ENCODE assay signal across 1 cellular context in the genomic region with DNA sequence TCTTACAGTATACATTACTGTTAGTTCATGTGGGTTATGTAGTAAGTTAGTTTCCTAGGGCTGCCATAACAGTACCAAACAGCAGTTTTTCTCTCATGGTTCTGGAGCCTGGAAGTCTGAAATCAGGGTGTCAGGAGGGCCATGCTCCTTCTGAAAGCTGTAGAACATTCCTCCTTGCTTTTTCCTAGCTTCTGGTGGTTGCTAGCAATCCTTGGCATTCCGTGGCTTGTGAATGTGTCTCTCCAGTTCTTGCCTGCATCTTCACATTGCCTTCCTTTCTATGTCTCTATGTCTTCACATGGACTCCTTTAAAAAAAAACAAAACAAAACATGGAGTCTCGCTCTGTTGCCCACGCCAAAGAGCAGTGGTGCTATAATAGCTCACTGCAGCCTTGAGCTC.
TF ChIP-seq lines count a peak whose summit lies in the region.

No MANE protein-coding gene starts in this region.

TF ChIP-seq in IMR-90, 13 proteins besides CTCF, POLR2A, EP300 and RAD21 (continued from another document):
- no peak for TF ChIP-seq SMC3 (IDR thresholded peaks at IDR 0.05; ENCODE audit: low read depth, low read length)
TF ChIP-seq in IMR-90: peak in this region for 0.
